10 cellular contexts compared by ENCODE assay signal in genomic region chr12:14949631-14950030, GRCh38. TPM values are rescaled to one million over a fixed set of nuclear protein-coding genes. Genes with fewer than 3 reads are reported as not detected.
DNase-seq lines count a peak whose midpoint lies in the region; ATAC-seq and TF ChIP-seq lines count a peak whose summit lies in the region.
"Had no signal": no experiment of that assay in that cellular context is flagged by ENCODE, and none has a peak within 500 bp of the region (broad histone marks: within the 10 kb centered on the region; RNA-seq: fewer than 3 reads in every experiment).

No MANE protein-coding gene starts in this region.

- no peak for TF ChIP-seq CTCF in DND-41 (IDR thresholded peaks at IDR 0.05; ENCODE audit: borderline replicate concordance, extremely low read depth, low read length, poor library complexity, severe bottlenecking)
- no peak for TF ChIP-seq CTCF in OCI-LY3 (IDR thresholded peaks at IDR 0.05; ENCODE audit: low read depth, low read length)

- H3K4me1 ChIP-seq in DND-41 (ENCODE audit: insufficient read depth, low read length) (peaks cover 81% of the 10 kb centered on the region), OCI-LY3 (ENCODE audit: low read length) (peaks cover 69% of the 10 kb centered on the region), skeletal muscle tissue (ENCODE audit: control insufficient read depth in 3 of 3, insufficient read depth in 3 of 3, low read length in 3 of 3) (peaks cover 13 to 30% (median 16%) of the 10 kb centered on the region in 3 donors)
- H3K4me1 ChIP-seq in effector memory CD4-positive, alpha-beta T cell (ENCODE audit: control insufficient read depth, insufficient read depth, low read length, poor library complexity, severe bottlenecking): peaks cover 70% of the 10 kb centered on the region

- peak; percentile 67 for DNase-seq in DND-41
- DNase-seq in effector memory CD4-positive, alpha-beta T cell: no peak
- no peak for DNase-seq in hippocampal formation (lab: John Stamatoyannopoulos, UW)
- no peak for DNase-seq in RPMI8226
- DNase-seq: KBM-7, occipital lobe had no signal

- no peaks in the 10 kb centered on the region for H3K9me3 ChIP-seq in DND-41 (ENCODE audit: insufficient read depth, low read length, severe bottlenecking)
- no peaks in the 10 kb centered on the region for H3K9me3 ChIP-seq in OCI-LY3 (ENCODE audit: insufficient read depth, low read length)
- H3K9me3 ChIP-seq in effector memory CD4-positive, alpha-beta T cell (ENCODE audit: control insufficient read depth, low read length): no peaks in the 10 kb centered on the region
- no peaks in the 10 kb centered on the region for H3K9me3 ChIP-seq in skeletal muscle tissue (ENCODE audit: control insufficient read depth in 3 of 3, low read length in 3 of 3)

- H4K20me1 ChIP-seq in DND-41 (ENCODE audit: insufficient read depth, low read length): peaks cover 12% of the 10 kb centered on the region
- peaks cover 14% of the 10 kb centered on the region; the same call in 1 of the 2 replicates for H4K20me1 ChIP-seq in OCI-LY3 (ENCODE audit: insufficient read depth, low read length)

- H3K79me2 ChIP-seq in DND-41 (ENCODE audit: insufficient read depth, low read length) (peaks cover 92% of the 10 kb centered on the region), OCI-LY3 (ENCODE audit: low read length) (peaks cover 65% of the 10 kb centered on the region)

- peak overlapping the region in 1 of 2 experiments; percentile 11; a peak in 2 of 4 replicates for H3K4me3 ChIP-seq in DND-41 (ENCODE audit: low read depth in 1 of 2, low read length in 2 of 2)
- H3K4me3 ChIP-seq in OCI-LY3 (ENCODE audit: low read length): no peak overlapping the region
- H3K4me3 ChIP-seq in effector memory CD4-positive, alpha-beta T cell (ENCODE audit: insufficient read depth, low read depth, low read length, poor library complexity, severe bottlenecking): no peak overlapping the region
- no peak overlapping the region for H3K4me3 ChIP-seq in skeletal muscle tissue (ENCODE audit: low read length in 3 of 3)

- peaks cover 77% of the 10 kb centered on the region for H3K36me3 ChIP-seq in DND-41 (ENCODE audit: insufficient read depth, low read length)
- H3K36me3 ChIP-seq in OCI-LY3 (replicated peaks; ENCODE audit: low read depth, low read length): peaks cover 82% of the 10 kb centered on the region
- peaks cover 55% of the 10 kb centered on the region for H3K36me3 ChIP-seq in effector memory CD4-positive, alpha-beta T cell (ENCODE audit: control insufficient read depth, insufficient read depth, low read length)
- peaks cover 0 to 25% (median 4%) of the 10 kb centered on the region in 3 donors for H3K36me3 ChIP-seq in skeletal muscle tissue (ENCODE audit: control insufficient read depth in 3 of 3, insufficient read depth in 3 of 3, low read length in 3 of 3)

- H3K4me2 ChIP-seq in DND-41 (ENCODE audit: insufficient read depth, low read length) (peak overlapping the region; percentile 89), OCI-LY3 (ENCODE audit: low read length) (peak overlapping the region; percentile 84)

- H3K27me3 ChIP-seq in DND-41 (ENCODE audit: insufficient read depth, low read length, poor library complexity): no peaks in the 10 kb centered on the region
- H3K27me3 ChIP-seq in OCI-LY3 (ENCODE audit: low read depth, low read length): no peaks in the 10 kb centered on the region
- H3K27me3 ChIP-seq in effector memory CD4-positive, alpha-beta T cell (replicated peaks; ENCODE audit: control insufficient read depth, insufficient read depth, low read length, poor library complexity, severe bottlenecking): no peaks in the 10 kb centered on the region
- no peaks in the 10 kb centered on the region for H3K27me3 ChIP-seq in skeletal muscle tissue (ENCODE audit: control insufficient read depth in 3 of 3, insufficient read depth in 3 of 3, low read length in 3 of 3)

- H2AFZ ChIP-seq in DND-41 (ENCODE audit: low read depth, low read length): no peak overlapping the region
- H2AFZ ChIP-seq in OCI-LY3 (ENCODE audit: low read depth, low read length): no peak overlapping the region

- H3K9ac ChIP-seq in DND-41 (ENCODE audit: low read depth, low read length): peak overlapping the region; percentile 65
- H3K9ac ChIP-seq in OCI-LY3 (ENCODE audit: low read length): peak overlapping the region; percentile 90
- no peak overlapping the region for H3K9ac ChIP-seq in skeletal muscle tissue (ENCODE audit: low read depth in 1 of 3, low read length in 3 of 3)

- H3K27ac ChIP-seq in DND-41 (ENCODE audit: low read length) (peak overlapping the region; percentile 95), OCI-LY3 (ENCODE audit: low read length) (peak overlapping the region; percentile 97), skeletal muscle tissue (ENCODE audit: low read depth, low read length) (peak overlapping the region; percentile 68)
- peak overlapping the region; percentile 90 for H3K27ac ChIP-seq in effector memory CD4-positive, alpha-beta T cell (ENCODE audit: insufficient read depth, low read length, poor library complexity, severe bottlenecking)

- ATAC-seq in DND-41 (ENCODE audit: insufficient read depth, low read depth): peak; percentile 37
- no peak for ATAC-seq in HG03045 (IDR thresholded peaks at IDR 0.05; ENCODE audit: unreplicated experiment)

RNA-seq across cellular contexts. Expression of gene ERP27, which starts 11.3 kb away (rescaled TPM):
- total RNA-seq in skeletal muscle tissue: not detected
- total RNA-seq: glomerular endothelial cell, occipital lobe had no signal

RNA-seq across cellular contexts. Expression of gene ARHGDIB, which starts 11.8 kb away (rescaled TPM):
- 17.2 TPM for total RNA-seq in skeletal muscle tissue

RNA-seq across cellular contexts. Expression of gene PDE6H, which starts 23.2 kb away (rescaled TPM):
- total RNA-seq in skeletal muscle tissue: not detected
- total RNA-seq: glomerular endothelial cell, occipital lobe had no signal

Comparison
In these comparisons a context has a peak if more than half of its experiments do, and no peak if none do; other contexts are left out.
1. H3K9ac ChIP-seq: peak in DND-41 (single experiment) and OCI-LY3 (single experiment); none in skeletal muscle tissue (0 of 3).
2. Peak in every context shown above with its lines, with median percentiles within 50 percentile points of each other: H3K27ac ChIP-seq.